Comparison of ENCODE assay signal across 23 cellular contexts in the genomic region with DNA sequence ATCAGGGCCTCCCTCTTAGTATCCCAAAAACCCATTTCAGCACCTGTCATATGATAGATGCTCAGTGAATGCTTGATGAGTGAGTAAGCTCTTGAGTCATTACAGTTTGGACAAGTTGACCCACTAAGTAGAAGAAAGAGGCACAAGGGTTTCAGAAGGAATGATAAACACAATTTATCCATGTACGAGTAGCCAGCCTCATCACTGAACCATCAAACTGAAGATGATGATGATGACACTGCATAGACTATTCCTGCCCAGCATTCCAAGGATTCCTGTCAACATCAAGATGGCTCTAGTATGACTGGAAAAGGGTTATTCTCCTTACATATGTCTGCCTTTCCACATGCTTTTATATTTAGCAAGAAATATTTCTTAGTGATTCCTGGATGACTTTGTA.
"Had no signal": no experiment of that assay in that cellular context is flagged by ENCODE, and none has a peak within 500 bp of the region (broad histone marks: within the 10 kb centered on the region; RNA-seq: fewer than 3 reads in every experiment).

No MANE protein-coding gene starts in this region.

- H3K36me3 ChIP-seq: SJCRH30 had no signal

- ATAC-seq: Panc1, PC-3, SK-N-SH treated with all-trans-retinoic acid at 6 μM for 48 hours had no signal

- H3K4me3 ChIP-seq: SJCRH30 had no signal

- H3K27me3 ChIP-seq: SJCRH30 had no signal

- H3K27ac ChIP-seq: HL-60, RWPE1, SJCRH30 had no signal

- DNase-seq: IMR-90, Karpas-422, KG1, MM.1S, NCI-H1092 treated with DMSO at 0.1 percent for 48 hours, NCI-H1436, NCI-H187, NCI-H2029, NCI-H2081 treated with DMSO at 0.1 percent for 48 hours, NCI-H2171, NCI-H226, NCI-H446, NCI-H510A, NCI-H524 treated with DMSO at 0.1 percent for 48 hours, NCI-H69, NCI-H774, PC-3, SHP77, SJCRH30 had no signal

- H3K9me3 ChIP-seq: SJCRH30 had no signal

- H3K4me1 ChIP-seq: SJCRH30 had no signal
